Comparison of ENCODE assay signal across 8 cellular contexts in the genomic region with DNA sequence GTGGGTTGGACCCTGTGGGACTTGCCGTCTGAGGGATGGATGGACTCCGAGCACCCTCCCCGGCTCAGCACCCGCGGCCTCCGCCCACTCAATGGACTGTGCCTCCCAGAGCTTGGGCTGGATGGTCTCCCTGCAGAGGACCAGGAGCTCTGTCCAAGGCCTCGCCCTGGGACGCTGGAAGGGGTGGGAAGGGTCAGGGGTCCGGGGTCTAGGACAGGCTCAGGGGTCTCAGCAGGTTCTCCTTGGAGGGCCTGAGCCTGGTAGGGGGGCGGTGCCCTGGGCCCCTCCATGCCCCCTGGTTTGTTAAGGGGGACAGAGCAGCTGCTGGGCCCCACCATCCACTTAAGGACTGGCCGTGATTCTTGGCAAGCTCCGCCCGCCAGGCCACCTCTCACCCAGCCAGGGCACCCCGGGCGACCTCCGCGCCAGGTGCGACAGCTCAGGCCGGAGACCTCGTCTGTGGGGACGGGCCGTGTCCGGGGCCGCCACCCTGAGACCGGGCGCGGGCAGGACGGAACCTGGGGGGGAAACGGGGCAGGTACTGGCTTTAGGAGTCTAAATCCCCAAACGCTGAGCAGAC. TPM values are rescaled to one million over a fixed set of nuclear protein-coding genes. Genes with fewer than 3 reads are reported as not detected.
DNase-seq lines count a peak whose midpoint lies in the region; ATAC-seq and TF ChIP-seq lines count a peak whose summit lies in the region.

No MANE protein-coding gene starts in this region.

- peaks cover 6 to 13% of the 10 kb centered on the region in 2 donors for H3K4me1 Mint-ChIP-seq in natural killer cell treated with Interleukin-12 subunit alpha and Interleukin-12 subunit beta and Interleukin-15 and Interleukin-18, amount 100 ng/mL, for 72 hours (ENCODE audit: low read depth in 2 of 2)

- H3K36me3 Mint-ChIP-seq in natural killer cell treated with Interleukin-12 subunit alpha and Interleukin-12 subunit beta and Interleukin-15 and Interleukin-18, amount 100 ng/mL, for 72 hours, result no peaks in the 10 kb centered on the region

- peak overlapping the region; percentile 80 for H3K4me3 Mint-ChIP-seq in natural killer cell treated with Interleukin-12 subunit alpha and Interleukin-12 subunit beta and Interleukin-15 and Interleukin-18, amount 100 ng/mL, for 72 hours

- H3K27ac Mint-ChIP-seq in natural killer cell treated with Interleukin-12 subunit alpha and Interleukin-12 subunit beta and Interleukin-15 and Interleukin-18, amount 100 ng/mL, for 72 hours, result peak overlapping the region; percentile 42 to 60

- peak overlapping the region; percentile 28 for H3K27ac ChIP-seq in epithelial cell of prostate

- ATAC-seq in HG02943 (IDR thresholded peaks at IDR 0.05; ENCODE audit: low read depth, unreplicated experiment), result peak; percentile 6
- peak; percentile 42 for ATAC-seq in SK-N-SH treated with all-trans-retinoic acid at 6 μM for 48 hours
- ATAC-seq in natural killer cell treated with Interleukin-12 subunit alpha and Interleukin-12 subunit beta and Interleukin-15 and Interleukin-18, amount 100 ng/mL, for 72 hours, result peak; percentile 1 to 29
- no peak for ATAC-seq in GM18519 (IDR thresholded peaks at IDR 0.05; ENCODE audit: low FRiP score, unreplicated experiment)

- peaks cover 0 to 10% of the 10 kb centered on the region in 2 donors for H3K27me3 Mint-ChIP-seq in natural killer cell treated with Interleukin-12 subunit alpha and Interleukin-12 subunit beta and Interleukin-15 and Interleukin-18, amount 100 ng/mL, for 72 hours

- peak; percentile 67 for DNase-seq in activated effector memory CD4-positive, alpha-beta T cell treated with anti-CD3 and anti-CD28 coated beads, Interleukin-2, amount 50 U/mL, for 16 hours
- DNase-seq in activated effector memory CD4-positive, alpha-beta T cell treated with Interleukin-2 at 50 U/mL for 16 hours, result no peak
- DNase-seq in epithelial cell of prostate (ENCODE audit: low read depth, low spot score), result no peak
- no peak for DNase-seq in natural killer cell treated with Interleukin-12 subunit alpha and Interleukin-12 subunit beta and Interleukin-15 and Interleukin-18, amount 100 ng/mL, for 72 hours (ENCODE audit: low spot score)
- DNase-seq in inferior parietal cortex (ENCODE audit: extremely low spot score), result no peak

- H3K9me3 Mint-ChIP-seq in natural killer cell treated with Interleukin-12 subunit alpha and Interleukin-12 subunit beta and Interleukin-15 and Interleukin-18, amount 100 ng/mL, for 72 hours, result no peaks in the 10 kb centered on the region

TF ChIP-seq in SK-N-SH treated with all-trans-retinoic acid at 6 μM for 48 hours, 23 proteins besides CTCF, POLR2A, EP300 and RAD21:
- TF ChIP-seq TCF4 (CRISPR knock-in tag; IDR thresholded peaks at IDR 0.05; ENCODE audit: borderline replicate concordance), result no peak
- TF ChIP-seq ISL1 (CRISPR knock-in tag; IDR thresholded peaks at IDR 0.05), result no peak
- TF ChIP-seq GLIS3 (CRISPR knock-in tag; IDR thresholded peaks at IDR 0.05), result no peak
- no peak for TF ChIP-seq ZNF70 (CRISPR knock-in tag; IDR thresholded peaks at IDR 0.05)
- no peak for TF ChIP-seq SNAI2 (CRISPR knock-in tag; IDR thresholded peaks at IDR 0.05)
- TF ChIP-seq ESRRG (CRISPR knock-in tag; IDR thresholded peaks at IDR 0.05), result no peak
- TF ChIP-seq CSDC2 (CRISPR knock-in tag; IDR thresholded peaks at IDR 0.05), result no peak
- TF ChIP-seq ZNF565 (CRISPR knock-in tag; conservative IDR thresholded peaks at IDR 0.05; ENCODE audit: low read depth), result no peak
- no peak for TF ChIP-seq TOX (CRISPR knock-in tag; IDR thresholded peaks at IDR 0.05; ENCODE audit: borderline replicate concordance)
- TF ChIP-seq ZNF8 (CRISPR knock-in tag; IDR thresholded peaks at IDR 0.05), result no peak
- no peak for TF ChIP-seq ZFP30 (CRISPR knock-in tag; IDR thresholded peaks at IDR 0.05)
- no peak for TF ChIP-seq CREB5 (CRISPR knock-in tag; IDR thresholded peaks at IDR 0.05; ENCODE audit: low read depth)
- TF ChIP-seq ARNTL (CRISPR knock-in tag; IDR thresholded peaks at IDR 0.05; ENCODE audit: borderline replicate concordance, low read depth), result no peak
- TF ChIP-seq OSR1 (CRISPR knock-in tag; IDR thresholded peaks at IDR 0.05), result no peak
- no peak for TF ChIP-seq ZFP3 (CRISPR knock-in tag; IDR thresholded peaks at IDR 0.05)
- TF ChIP-seq, protein P1, sequence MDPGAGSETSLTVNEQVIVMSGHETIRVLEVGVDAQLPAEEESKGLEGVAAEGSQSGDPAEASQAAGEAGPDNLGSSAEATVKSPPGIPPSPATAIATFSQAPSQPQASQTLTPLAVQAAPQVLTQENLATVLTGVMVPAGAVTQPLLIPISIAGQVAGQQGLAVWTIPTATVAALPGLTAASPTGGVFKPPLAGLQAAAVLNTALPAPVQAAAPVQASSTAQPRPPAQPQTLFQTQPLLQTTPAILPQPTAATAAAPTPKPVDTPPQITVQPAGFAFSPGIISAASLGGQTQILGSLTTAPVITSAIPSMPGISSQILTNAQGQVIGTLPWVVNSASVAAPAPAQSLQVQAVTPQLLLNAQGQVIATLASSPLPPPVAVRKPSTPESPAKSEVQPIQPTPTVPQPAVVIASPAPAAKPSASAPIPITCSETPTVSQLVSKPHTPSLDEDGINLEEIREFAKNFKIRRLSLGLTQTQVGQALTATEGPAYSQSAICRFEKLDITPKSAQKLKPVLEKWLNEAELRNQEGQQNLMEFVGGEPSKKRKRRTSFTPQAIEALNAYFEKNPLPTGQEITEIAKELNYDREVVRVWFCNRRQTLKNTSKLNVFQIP (CRISPR knock-in tag; IDR thresholded peaks at IDR 0.05; ENCODE audit: borderline replicate concordance, low read depth), result no peak
- TF ChIP-seq, protein P2, sequence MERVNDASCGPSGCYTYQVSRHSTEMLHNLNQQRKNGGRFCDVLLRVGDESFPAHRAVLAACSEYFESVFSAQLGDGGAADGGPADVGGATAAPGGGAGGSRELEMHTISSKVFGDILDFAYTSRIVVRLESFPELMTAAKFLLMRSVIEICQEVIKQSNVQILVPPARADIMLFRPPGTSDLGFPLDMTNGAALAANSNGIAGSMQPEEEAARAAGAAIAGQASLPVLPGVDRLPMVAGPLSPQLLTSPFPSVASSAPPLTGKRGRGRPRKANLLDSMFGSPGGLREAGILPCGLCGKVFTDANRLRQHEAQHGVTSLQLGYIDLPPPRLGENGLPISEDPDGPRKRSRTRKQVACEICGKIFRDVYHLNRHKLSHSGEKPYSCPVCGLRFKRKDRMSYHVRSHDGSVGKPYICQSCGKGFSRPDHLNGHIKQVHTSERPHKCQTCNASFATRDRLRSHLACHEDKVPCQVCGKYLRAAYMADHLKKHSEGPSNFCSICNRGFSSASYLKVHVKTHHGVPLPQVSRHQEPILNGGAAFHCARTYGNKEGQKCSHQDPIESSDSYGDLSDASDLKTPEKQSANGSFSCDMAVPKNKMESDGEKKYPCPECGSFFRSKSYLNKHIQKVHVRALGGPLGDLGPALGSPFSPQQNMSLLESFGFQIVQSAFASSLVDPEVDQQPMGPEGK (CRISPR knock-in tag; IDR thresholded peaks at IDR 0.05; ENCODE audit: borderline replicate concordance), result no peak
- TF ChIP-seq ZC3H10 (CRISPR knock-in tag; IDR thresholded peaks at IDR 0.05), result no peak
- TF ChIP-seq RARB (CRISPR knock-in tag; IDR thresholded peaks at IDR 0.05), result no peak
- TF ChIP-seq, protein P3, sequence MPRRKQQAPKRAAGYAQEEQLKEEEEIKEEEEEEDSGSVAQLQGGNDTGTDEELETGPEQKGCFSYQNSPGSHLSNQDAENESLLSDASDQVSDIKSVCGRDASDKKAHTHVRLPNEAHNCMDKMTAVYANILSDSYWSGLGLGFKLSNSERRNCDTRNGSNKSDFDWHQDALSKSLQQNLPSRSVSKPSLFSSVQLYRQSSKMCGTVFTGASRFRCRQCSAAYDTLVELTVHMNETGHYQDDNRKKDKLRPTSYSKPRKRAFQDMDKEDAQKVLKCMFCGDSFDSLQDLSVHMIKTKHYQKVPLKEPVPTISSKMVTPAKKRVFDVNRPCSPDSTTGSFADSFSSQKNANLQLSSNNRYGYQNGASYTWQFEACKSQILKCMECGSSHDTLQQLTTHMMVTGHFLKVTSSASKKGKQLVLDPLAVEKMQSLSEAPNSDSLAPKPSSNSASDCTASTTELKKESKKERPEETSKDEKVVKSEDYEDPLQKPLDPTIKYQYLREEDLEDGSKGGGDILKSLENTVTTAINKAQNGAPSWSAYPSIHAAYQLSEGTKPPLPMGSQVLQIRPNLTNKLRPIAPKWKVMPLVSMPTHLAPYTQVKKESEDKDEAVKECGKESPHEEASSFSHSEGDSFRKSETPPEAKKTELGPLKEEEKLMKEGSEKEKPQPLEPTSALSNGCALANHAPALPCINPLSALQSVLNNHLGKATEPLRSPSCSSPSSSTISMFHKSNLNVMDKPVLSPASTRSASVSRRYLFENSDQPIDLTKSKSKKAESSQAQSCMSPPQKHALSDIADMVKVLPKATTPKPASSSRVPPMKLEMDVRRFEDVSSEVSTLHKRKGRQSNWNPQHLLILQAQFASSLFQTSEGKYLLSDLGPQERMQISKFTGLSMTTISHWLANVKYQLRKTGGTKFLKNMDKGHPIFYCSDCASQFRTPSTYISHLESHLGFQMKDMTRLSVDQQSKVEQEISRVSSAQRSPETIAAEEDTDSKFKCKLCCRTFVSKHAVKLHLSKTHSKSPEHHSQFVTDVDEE (CRISPR knock-in tag; IDR thresholded peaks at IDR 0.05), result no peak

RNA-seq across cellular contexts. Expression of gene EXOC3, which starts 29.2 kb away (rescaled TPM):
- 10 to 100 TPM; 60.2 to 89.8 TPM for total RNA-seq in natural killer cell treated with Interleukin-12 subunit alpha and Interleukin-12 subunit beta and Interleukin-15 and Interleukin-18, amount 100 ng/mL, for 72 hours

RNA-seq across cellular contexts. Expression of gene SLC9A3, which starts 52.1 kb away (rescaled TPM):
- total RNA-seq in natural killer cell treated with Interleukin-12 subunit alpha and Interleukin-12 subunit beta and Interleukin-15 and Interleukin-18, amount 100 ng/mL, for 72 hours, result 1 to 10 TPM in 1 of 2 donors, under 1 TPM in 1; 0.21 to 1.1 TPM
